Comparison of ENCODE assay signal across 18 cellular contexts in genomic region chr16:88507231-88507743, GRCh38.
"Had no signal": no experiment of that assay in that cellular context is flagged by ENCODE, and none has a peak within 500 bp of the region (broad histone marks: within the 10 kb centered on the region; RNA-seq: fewer than 3 reads in every experiment).

No MANE protein-coding gene starts in this region.

- H3K4me3 Mint-ChIP-seq: activated CD4-positive, alpha-beta memory T cell treated with anti-CD3 and anti-CD28 coated beads for 36 hours; activated CD8-positive, alpha-beta memory T cell treated with anti-CD3 and anti-CD28 coated beads, Interleukin-2, amount 10 ng/mL, durations not matched to agents 7 days and 5 days; activated naive CD4-positive, alpha-beta T cell treated with anti-CD3 and anti-CD28 coated beads, Interleukin-2, amount 50 U/mL, for 24 hours; neural crest cell; T-cell had no signal

- H3K27ac ChIP-seq: adrenal gland, heart left ventricle, sigmoid colon, thoracic aorta, VCaP had no signal

- DNase-seq: activated CD4-positive, alpha-beta memory T cell treated with anti-CD3 and anti-CD28 coated beads for 36 hours; activated CD8-positive, alpha-beta memory T cell treated with anti-CD3 and anti-CD28 coated beads, Interleukin-2, amount 10 ng/mL, durations not matched to agents 7 days and 5 days; activated T-cell treated with anti-CD3 and anti-CD28 coated beads, Interleukin-2, amount 50 U/mL, for 1 hour; adrenal gland; central memory CD4-positive, alpha-beta T cell; effector memory CD4-positive, alpha-beta T cell; heart left ventricle; left colon; sigmoid colon; stimulated activated CD4-positive, alpha-beta T cell treated with anti-CD3 and anti-CD28 coated beads, Interleukin-1b, Interleukin-23, amount 100 ng/mL, for 48 hours; T-cell; T1000 had no signal

- H3K9me3 Mint-ChIP-seq: activated CD4-positive, alpha-beta memory T cell treated with anti-CD3 and anti-CD28 coated beads for 36 hours; activated naive CD4-positive, alpha-beta T cell treated with anti-CD3 and anti-CD28 coated beads, Interleukin-2, amount 50 U/mL, for 24 hours; neural crest cell; T-cell had no signal

- H3K27me3 Mint-ChIP-seq: activated CD4-positive, alpha-beta memory T cell treated with anti-CD3 and anti-CD28 coated beads for 36 hours; activated CD8-positive, alpha-beta memory T cell treated with anti-CD3 and anti-CD28 coated beads, Interleukin-2, amount 10 ng/mL, durations not matched to agents 7 days and 5 days; activated naive CD4-positive, alpha-beta T cell treated with anti-CD3 and anti-CD28 coated beads, Interleukin-2, amount 50 U/mL, for 24 hours; T-cell had no signal

- H3K4me1 ChIP-seq: adrenal gland, sigmoid colon had no signal

- H3K27ac Mint-ChIP-seq: activated CD4-positive, alpha-beta memory T cell treated with anti-CD3 and anti-CD28 coated beads for 36 hours; activated CD8-positive, alpha-beta memory T cell treated with anti-CD3 and anti-CD28 coated beads, Interleukin-2, amount 10 ng/mL, durations not matched to agents 7 days and 5 days; activated naive CD4-positive, alpha-beta T cell treated with anti-CD3 and anti-CD28 coated beads, Interleukin-2, amount 50 U/mL, for 24 hours; T-cell had no signal

- H3K36me3 ChIP-seq: adrenal gland, heart left ventricle, sigmoid colon, thoracic aorta had no signal

- H3K9me3 ChIP-seq: adrenal gland, heart left ventricle, sigmoid colon, thoracic aorta had no signal

- H3K4me1 Mint-ChIP-seq: activated CD8-positive, alpha-beta memory T cell treated with anti-CD3 and anti-CD28 coated beads, Interleukin-2, amount 10 ng/mL, durations not matched to agents 7 days and 5 days had no signal

- H3K27me3 ChIP-seq: adrenal gland, heart left ventricle had no signal

- H3K4me3 ChIP-seq: adrenal gland, heart left ventricle, lung, sigmoid colon, thoracic aorta had no signal

- ATAC-seq: activated CD8-positive, alpha-beta memory T cell treated with anti-CD3 and anti-CD28 coated beads, Interleukin-2, amount 10 ng/mL, durations not matched to agents 7 days and 5 days; heart left ventricle; left colon; T-cell had no signal

- FAIRE-seq: frontal cortex had no signal
